ENCODE assay signal across 26 cellular contexts in the genomic region with DNA sequence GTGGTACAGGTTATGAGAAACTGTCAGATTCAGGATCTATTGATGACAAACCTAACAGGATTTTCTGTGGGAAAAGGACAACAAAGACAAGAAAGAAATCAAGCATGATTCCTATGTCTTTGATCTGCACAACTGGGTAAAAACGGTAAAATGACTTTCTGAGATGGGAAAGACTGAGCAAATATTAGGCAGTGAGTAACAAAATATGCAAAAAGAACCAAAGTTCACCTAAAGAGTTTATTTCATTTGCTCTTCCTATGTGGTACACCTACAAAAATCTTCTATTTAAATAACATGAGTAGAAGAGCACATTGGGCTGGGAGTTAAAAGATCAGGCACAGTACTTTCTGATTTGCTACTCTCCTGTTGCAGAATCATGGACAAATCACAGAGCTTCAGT. TPM values are rescaled to one million over a fixed set of nuclear protein-coding genes. Genes with fewer than 3 reads are reported as not detected.
"Had no signal": no experiment of that assay in that cellular context is flagged by ENCODE, and none has a peak within 500 bp of the region (broad histone marks: within the 10 kb centered on the region; RNA-seq: fewer than 3 reads in every experiment).

No MANE protein-coding gene starts in this region.

- H3K4me1 ChIP-seq: colonic mucosa, esophagus squamous epithelium, gastrocnemius medialis, heart right ventricle, left lung, lower lobe of right lung had no signal

- H3K27me3 Mint-ChIP-seq: dendritic cell treated with granulocyte-macrophage colony-stimulating factor and Interleukin-4, amounts not matched to agents 40 ng/mL and 50 ng/mL, for 4 days; effector memory CD8-positive, alpha-beta T cell had no signal

- H3K9me3 ChIP-seq: colonic mucosa, gastrocnemius medialis had no signal

- DNase-seq: colonic mucosa; cortex of kidney; effector CD8-positive, alpha-beta T cell; effector memory CD8-positive, alpha-beta T cell; endodermal cell; erythroblast; esophagus squamous epithelium; foreskin melanocyte; gastrocnemius medialis; glutamatergic neuron; head of caudate nucleus; heart right ventricle; hippocampal formation; left cardiac atrium; left lung; left ventricle myocardium superior; lower lobe of right lung; mesenchymal stem cell; mucosa of descending colon had no signal

- H3K27ac ChIP-seq: colonic mucosa, epithelial cell of prostate, esophagus squamous epithelium, gastrocnemius medialis, heart right ventricle, left lung, lower lobe of right lung had no signal

- ATAC-seq: effector memory CD8-positive, alpha-beta T cell; esophagus mucosa; gastrocnemius medialis; heart right ventricle; left cardiac atrium; left lung; left ventricle myocardium superior; lower lobe of right lung; mucosa of descending colon had no signal

- H3K27ac Mint-ChIP-seq: dendritic cell treated with granulocyte-macrophage colony-stimulating factor and Interleukin-4, amounts not matched to agents 40 ng/mL and 50 ng/mL, for 4 days; effector memory CD8-positive, alpha-beta T cell; endodermal cell had no signal

- H3K27me3 ChIP-seq: colonic mucosa, esophagus squamous epithelium, gastrocnemius medialis, heart right ventricle, left lung had no signal

- H3K4me3 ChIP-seq: colonic mucosa, esophagus squamous epithelium, gastrocnemius medialis, heart right ventricle, left lung, lower lobe of right lung, mucosa of descending colon had no signal

- H3K9me3 Mint-ChIP-seq: effector memory CD8-positive, alpha-beta T cell had no signal

- H3K4me1 Mint-ChIP-seq: endodermal cell had no signal

- H3K4me3 Mint-ChIP-seq: dendritic cell treated with granulocyte-macrophage colony-stimulating factor and Interleukin-4, amounts not matched to agents 40 ng/mL and 50 ng/mL, for 4 days; effector memory CD8-positive, alpha-beta T cell; endodermal cell; mesothelial cell of epicardium had no signal

- FAIRE-seq: endometrium, islet of Langerhans had no signal

- H3K36me3 ChIP-seq: colonic mucosa had no signal

RNA-seq across cellular contexts. Expression of a gene that starts 38.9 kb away (rescaled TPM):
- total RNA-seq: kidney epithelial cell had no signal
